Comparison of ENCODE assay signal across 19 cellular contexts in genomic region chr9:32955655-32956478, GRCh38. TPM values are rescaled to one million over a fixed set of nuclear protein-coding genes. Genes with fewer than 3 reads are reported as not detected.
DNase-seq lines count a peak whose midpoint lies in the region; ATAC-seq, FAIRE-seq and TF ChIP-seq lines count a peak whose summit lies in the region.
"Had no signal": no experiment of that assay in that cellular context is flagged by ENCODE, and none has a peak within 500 bp of the region (broad histone marks: within the 10 kb centered on the region; RNA-seq: fewer than 3 reads in every experiment).

No MANE protein-coding gene starts in this region.

- H3K9me3 ChIP-seq in AG04450 (ENCODE audit: control insufficient read depth, insufficient read depth, low read length) (peaks cover 5% of the 10 kb centered on the region; the same call in 1 of the 2 replicates), astrocyte (ENCODE audit: insufficient read depth, low read depth, low read length) (no peaks in the 10 kb centered on the region), trophoblast cell (ENCODE audit: insufficient read depth, low read depth, low read length) (peaks cover 5% of the 10 kb centered on the region)

- H3K18ac ChIP-seq in trophoblast cell (ENCODE audit: low read length), result no peak overlapping the region

- intact Hi-C loops in left ventricle myocardium superior (cut with micrococcal nuclease), result no loop called here
- intact Hi-C loops in activated CD4-positive, alpha-beta T cell treated with anti-CD3 and anti-CD28 coated beads, Interleukin-2, amount 10 ng/mL, durations not matched to agents 24 days and 14 days (cut with micrococcal nuclease), result no loop called here

- no peak overlapping the region for H2AK5ac ChIP-seq in trophoblast cell (ENCODE audit: low read length)

- no peak for DNase-seq in AG04450 (ENCODE audit: low read depth, low spot score)
- no peak for DNase-seq in astrocyte (ENCODE audit: low read depth)
- DNase-seq in left ventricle myocardium superior, result peak; percentile 29
- DNase-seq in trophoblast cell, result peak; percentile 26 to 50
- DNase-seq in globus pallidus (ENCODE audit: low spot score), result no peak
- DNase-seq in activated CD4-positive, alpha-beta T cell treated with anti-CD3 and anti-CD28 coated beads, Interleukin-2, amount 10 ng/mL, durations not matched to agents 24 days and 14 days, result no peak
- DNase-seq: activated CD8-positive, alpha-beta T cell treated with anti-CD3 and anti-CD28 coated beads, Interleukin-2, amount 10 ng/mL, durations not matched to agents 7 days and 5 days; activated naive CD4-positive, alpha-beta T cell treated with anti-CD3 and anti-CD28 coated beads for 36 hours; activated T-cell treated with anti-CD3 and anti-CD28 coated beads, Interleukin-2, amount 50 U/mL, for 4 hours; CD4-positive, alpha-beta T cell; GF-D8; immature natural killer cell; MM.1S; NCI-H1694; NCI-H345; small intestine; stimulated activated CD4-positive, alpha-beta T cell treated with anti-CD3 and anti-CD28 coated beads, Interleukin-4, amount 100 ng/mL, for 1 hour had no signal

- POLR2A ChIA-PET in AG04450 (lab: Yijun Ruan, JAX), result no interaction called here

- H3K4me1 Mint-ChIP-seq in astrocyte (ENCODE audit: low read depth, unreplicated experiment), result peaks cover 24% of the 10 kb centered on the region
- no peaks in the 10 kb centered on the region for H3K4me1 Mint-ChIP-seq in activated CD4-positive, alpha-beta T cell treated with anti-CD3 and anti-CD28 coated beads, Interleukin-2, amount 10 ng/mL, durations not matched to agents 24 days and 14 days
- H3K4me1 Mint-ChIP-seq: immature natural killer cell had no signal

- H4K20me1 ChIP-seq in astrocyte (ENCODE audit: insufficient read depth, low read length), result no peaks in the 10 kb centered on the region

- no peak overlapping the region for H3K4ac ChIP-seq in trophoblast cell (ENCODE audit: low read depth, low read length)

- H3K27ac Mint-ChIP-seq in astrocyte (ENCODE audit: unreplicated experiment), result no peak overlapping the region
- no peak overlapping the region for H3K27ac Mint-ChIP-seq in activated CD4-positive, alpha-beta T cell treated with anti-CD3 and anti-CD28 coated beads, Interleukin-2, amount 10 ng/mL, durations not matched to agents 24 days and 14 days
- H3K27ac Mint-ChIP-seq: activated CD8-positive, alpha-beta T cell treated with anti-CD3 and anti-CD28 coated beads, Interleukin-2, amount 10 ng/mL, durations not matched to agents 7 days and 5 days; activated naive CD4-positive, alpha-beta T cell treated with anti-CD3 and anti-CD28 coated beads for 36 hours; CD4-positive, alpha-beta T cell; immature natural killer cell had no signal

- no peak overlapping the region for H3K4me3 Mint-ChIP-seq in astrocyte (ENCODE audit: unreplicated experiment)
- no peak overlapping the region for H3K4me3 Mint-ChIP-seq in activated CD4-positive, alpha-beta T cell treated with anti-CD3 and anti-CD28 coated beads, Interleukin-2, amount 10 ng/mL, durations not matched to agents 24 days and 14 days
- H3K4me3 Mint-ChIP-seq: activated CD8-positive, alpha-beta T cell treated with anti-CD3 and anti-CD28 coated beads, Interleukin-2, amount 10 ng/mL, durations not matched to agents 7 days and 5 days; activated naive CD4-positive, alpha-beta T cell treated with anti-CD3 and anti-CD28 coated beads for 36 hours; activated T-cell treated with anti-CD3 and anti-CD28 coated beads, Interleukin-2, amount 50 U/mL, for 4 hours; CD4-positive, alpha-beta T cell; immature natural killer cell had no signal

- peaks cover 19% of the 10 kb centered on the region for H3K36me3 Mint-ChIP-seq in astrocyte (ENCODE audit: low read depth, unreplicated experiment)
- H3K36me3 Mint-ChIP-seq in activated CD4-positive, alpha-beta T cell treated with anti-CD3 and anti-CD28 coated beads, Interleukin-2, amount 10 ng/mL, durations not matched to agents 24 days and 14 days (ENCODE audit: low read depth), result peaks cover 9% of the 10 kb centered on the region

- H3K4me3 ChIP-seq in AG04450 (ENCODE audit: low read depth, low read length) (peak overlapping the region; percentile 5; the same call in 1 of the 2 replicates), astrocyte (ENCODE audit: insufficient read depth, low read depth, low read length) (no peak overlapping the region), trophoblast cell (ENCODE audit: low read depth, low read length) (peak overlapping the region; percentile 36)

- H3K4me2 ChIP-seq in astrocyte (ENCODE audit: low read length) (peak overlapping the region; percentile 54), trophoblast cell (ENCODE audit: low read length) (no peak overlapping the region)

- no peak overlapping the region for H2BK120ac ChIP-seq in trophoblast cell (ENCODE audit: insufficient read depth, low read length, poor library complexity)

- no CpG with 5 or more reads among the region's 57 CpGs for WGBS in trophoblast cell (ENCODE audit: extremely low coverage, insufficient coverage, insufficient read length)

- H3K14ac ChIP-seq in trophoblast cell (ENCODE audit: low read length), result no peak overlapping the region

- H2BK5ac ChIP-seq in trophoblast cell (ENCODE audit: low read depth, low read length, poor library complexity), result no peak overlapping the region

- peaks cover 11% of the 10 kb centered on the region for H3K9me3 Mint-ChIP-seq in astrocyte (ENCODE audit: unreplicated experiment)
- H3K9me3 Mint-ChIP-seq in activated CD4-positive, alpha-beta T cell treated with anti-CD3 and anti-CD28 coated beads, Interleukin-2, amount 10 ng/mL, durations not matched to agents 24 days and 14 days, result no peaks in the 10 kb centered on the region
- H3K9me3 Mint-ChIP-seq: activated naive CD4-positive, alpha-beta T cell treated with anti-CD3 and anti-CD28 coated beads for 36 hours; activated T-cell treated with anti-CD3 and anti-CD28 coated beads, Interleukin-2, amount 50 U/mL, for 4 hours; CD4-positive, alpha-beta T cell; immature natural killer cell had no signal

- H3K79me1 ChIP-seq in trophoblast cell (ENCODE audit: low read length), result no peaks in the 10 kb centered on the region

- no peaks in the 10 kb centered on the region for H3K36me3 ChIP-seq in astrocyte (ENCODE audit: insufficient read depth, low read length)
- peaks cover 2 to 5% of the 10 kb centered on the region in 2 experiments for H3K36me3 ChIP-seq in trophoblast cell (ENCODE audit: control insufficient read depth in 1 of 2, insufficient read depth in 2 of 2, low read length in 2 of 2)

- ATAC-seq in left ventricle myocardium superior, result peak; percentile 21
- ATAC-seq in GM19351 (IDR thresholded peaks at IDR 0.05; ENCODE audit: unreplicated experiment), result no peak
- no peak for ATAC-seq in HG03571 (IDR thresholded peaks at IDR 0.05; ENCODE audit: unreplicated experiment)
- ATAC-seq: activated CD8-positive, alpha-beta T cell treated with anti-CD3 and anti-CD28 coated beads, Interleukin-2, amount 10 ng/mL, durations not matched to agents 7 days and 5 days; activated T-cell treated with anti-CD3 and anti-CD28 coated beads, Interleukin-2, amount 50 U/mL, for 4 hours had no signal

- H2AFZ ChIP-seq in astrocyte (ENCODE audit: low read depth, low read length), result peak overlapping the region; percentile 31
- H2AFZ ChIP-seq in trophoblast cell (ENCODE audit: insufficient read depth, low read length, poor library complexity), result no peak overlapping the region

- FAIRE-seq in astrocyte (lab: Jason Lieb, UNC), result no peak
- FAIRE-seq: small intestine had no signal

- H3K27me3 ChIP-seq in AG04450 (ENCODE audit: control insufficient read depth, insufficient read depth, low read length) (no peaks in the 10 kb centered on the region), astrocyte (ENCODE audit: insufficient read depth, low read length) (no peaks in the 10 kb centered on the region), trophoblast cell (ENCODE audit: insufficient read depth, low read length) (no peaks in the 10 kb centered on the region)

- H3K4me1 ChIP-seq in astrocyte (ENCODE audit: insufficient read depth, low read length) (peaks cover 5% of the 10 kb centered on the region), trophoblast cell (ENCODE audit: control insufficient read depth in 1 of 2, insufficient read depth in 2 of 2, low read length in 2 of 2) (no peaks in the 10 kb centered on the region)

- H4K91ac ChIP-seq in trophoblast cell (ENCODE audit: low read depth, low read length), result no peak overlapping the region

- H3K27ac ChIP-seq in AG04450 (ENCODE audit: low read depth, low read length) (no peak overlapping the region), astrocyte (ENCODE audit: low read depth, low read length) (no peak overlapping the region), trophoblast cell (ENCODE audit: low read depth, low read length) (no peak overlapping the region)

- no peak for TF ChIP-seq CTCF in AG04450 (IDR thresholded peaks at IDR 0.05; ENCODE audit: low read depth, low read length)
- TF ChIP-seq CTCF in astrocyte (IDR thresholded peaks at IDR 0.05; ENCODE audit: insufficient read depth, low read depth, low read length), result no peak

- no peak overlapping the region for H4K8ac ChIP-seq in trophoblast cell (ENCODE audit: low read depth, low read length)

- CTCF ChIA-PET in AG04450 (lab: Charles Lee), result interaction anchor here (0.9 kb wide), 1 partner anchor 578 kb away, joined by 3 read pairs; no protein-coding TSS in a partner anchor

- H3K27me3 Mint-ChIP-seq in astrocyte (ENCODE audit: low read depth, unreplicated experiment), result no peaks in the 10 kb centered on the region
- no peaks in the 10 kb centered on the region for H3K27me3 Mint-ChIP-seq in activated CD4-positive, alpha-beta T cell treated with anti-CD3 and anti-CD28 coated beads, Interleukin-2, amount 10 ng/mL, durations not matched to agents 24 days and 14 days
- H3K27me3 Mint-ChIP-seq: CD4-positive, alpha-beta T cell had no signal

- no peak overlapping the region for H3K9ac ChIP-seq in astrocyte (ENCODE audit: low read length)
- no peak overlapping the region for H3K9ac ChIP-seq in trophoblast cell (ENCODE audit: low read length)

- peak overlapping the region; percentile 22 for H2BK12ac ChIP-seq in trophoblast cell (ENCODE audit: low read length)

- H3K79me2 ChIP-seq in astrocyte (ENCODE audit: insufficient read depth, low read length) (no peaks in the 10 kb centered on the region), trophoblast cell (ENCODE audit: control insufficient read depth, insufficient read depth, low read length, poor library complexity) (no peaks in the 10 kb centered on the region)

- no peak overlapping the region for H4K12ac ChIP-seq in trophoblast cell (ENCODE audit: low read depth, low read length)

- no peak overlapping the region for H3K23ac ChIP-seq in trophoblast cell (ENCODE audit: low read length)

RNA-seq across cellular contexts. Expression of gene APTX, which starts 45.6 kb away (rescaled TPM):
- polyA plus RNA-seq in AG04450 (2011; rRNA removed), result 39.9 and 46.2 TPM in 2 replicates
- 20.2 and 26.7 TPM in 2 replicates for polyA minus RNA-seq in AG04450 (2011; rRNA and poly(A)+ RNA removed)
- 37.3 and 37.8 TPM in 2 replicates for total RNA-seq in astrocyte
- 12.0 TPM for total RNA-seq in left ventricle myocardium superior
- 26.2 TPM in 2 replicates for polyA plus RNA-seq in trophoblast cell (2013)
- 52.7 and 53.3 TPM in 2 replicates for total RNA-seq in activated CD4-positive, alpha-beta T cell treated with anti-CD3 and anti-CD28 coated beads, Interleukin-2, amount 10 ng/mL, durations not matched to agents 24 days and 14 days

Comparison
In these comparisons a context has a peak if more than half of its experiments do, and no peak if none do; other contexts are left out.
1. DNase-seq: peak in left ventricle myocardium superior (single experiment) and trophoblast cell (2 of 2); none in AG04450 (single experiment), astrocyte (single experiment), globus pallidus (single experiment) and activated CD4-positive, alpha-beta T cell treated with anti-CD3 and anti-CD28 coated beads, Interleukin-2, amount 10 ng/mL, durations not matched to agents 24 days and 14 days (single experiment).